In genomic region chr12:101923049-101923718, GRCh38 we compare ENCODE assay signal across 1 cellular context.
TF ChIP-seq lines count a peak whose summit lies in the region.

No MANE protein-coding gene starts in this region.

TF ChIP-seq in IMR-90, 13 proteins besides CTCF, POLR2A, EP300 and RAD21:
- no peak for TF ChIP-seq CHD1 (IDR thresholded peaks at IDR 0.05; ENCODE audit: low read depth, low read length)
